8 cellular contexts compared by ENCODE assay signal in the genomic region with DNA sequence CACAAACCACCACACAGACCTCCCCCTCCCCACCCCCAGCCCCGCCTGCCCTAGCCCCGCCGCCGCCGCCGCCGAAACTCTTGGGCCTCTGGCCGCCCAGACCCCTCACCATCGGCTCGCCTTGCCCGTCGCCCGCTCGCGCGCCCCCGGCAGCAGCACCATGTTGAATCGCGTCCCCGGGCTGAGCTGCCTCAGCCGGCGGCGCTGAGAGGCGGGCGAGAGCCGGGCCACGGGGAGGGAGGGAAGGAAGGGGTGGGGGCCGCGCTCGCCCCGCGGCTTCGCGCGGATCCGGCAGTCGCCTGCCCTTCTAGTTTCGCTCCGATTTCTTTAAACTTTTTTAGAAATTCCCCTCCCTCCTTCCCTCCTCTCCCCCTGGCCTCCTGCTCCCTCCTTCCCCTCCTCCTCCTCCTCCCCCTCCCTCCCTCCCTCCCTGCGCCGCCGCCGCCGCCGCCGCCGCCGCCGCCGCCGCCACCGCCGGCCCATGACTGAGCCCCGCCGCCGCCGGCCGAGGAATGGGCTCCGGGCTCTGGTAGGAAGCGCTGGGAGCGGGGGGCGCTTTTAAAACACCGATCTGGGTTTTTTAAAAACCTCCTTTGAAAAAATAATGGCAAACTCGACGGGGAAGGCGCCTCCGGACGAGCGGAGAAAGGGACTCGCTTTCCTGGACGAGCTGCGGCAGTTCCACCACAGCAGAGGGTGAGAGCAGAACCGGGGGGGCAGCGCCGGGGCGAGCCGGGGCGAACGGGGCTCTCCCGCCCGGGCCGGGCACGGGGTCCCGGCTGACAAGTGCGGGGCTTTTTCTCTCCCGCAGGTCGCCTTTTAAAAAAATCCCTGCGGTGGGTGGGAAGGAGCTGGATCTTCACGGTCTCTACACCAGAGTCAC. TPM values are rescaled to one million over a fixed set of nuclear protein-coding genes. Genes with fewer than 3 reads are reported as not detected.
DNase-seq lines count a peak whose midpoint lies in the region; ATAC-seq and TF ChIP-seq lines count a peak whose summit lies in the region.

A gene with protein sequence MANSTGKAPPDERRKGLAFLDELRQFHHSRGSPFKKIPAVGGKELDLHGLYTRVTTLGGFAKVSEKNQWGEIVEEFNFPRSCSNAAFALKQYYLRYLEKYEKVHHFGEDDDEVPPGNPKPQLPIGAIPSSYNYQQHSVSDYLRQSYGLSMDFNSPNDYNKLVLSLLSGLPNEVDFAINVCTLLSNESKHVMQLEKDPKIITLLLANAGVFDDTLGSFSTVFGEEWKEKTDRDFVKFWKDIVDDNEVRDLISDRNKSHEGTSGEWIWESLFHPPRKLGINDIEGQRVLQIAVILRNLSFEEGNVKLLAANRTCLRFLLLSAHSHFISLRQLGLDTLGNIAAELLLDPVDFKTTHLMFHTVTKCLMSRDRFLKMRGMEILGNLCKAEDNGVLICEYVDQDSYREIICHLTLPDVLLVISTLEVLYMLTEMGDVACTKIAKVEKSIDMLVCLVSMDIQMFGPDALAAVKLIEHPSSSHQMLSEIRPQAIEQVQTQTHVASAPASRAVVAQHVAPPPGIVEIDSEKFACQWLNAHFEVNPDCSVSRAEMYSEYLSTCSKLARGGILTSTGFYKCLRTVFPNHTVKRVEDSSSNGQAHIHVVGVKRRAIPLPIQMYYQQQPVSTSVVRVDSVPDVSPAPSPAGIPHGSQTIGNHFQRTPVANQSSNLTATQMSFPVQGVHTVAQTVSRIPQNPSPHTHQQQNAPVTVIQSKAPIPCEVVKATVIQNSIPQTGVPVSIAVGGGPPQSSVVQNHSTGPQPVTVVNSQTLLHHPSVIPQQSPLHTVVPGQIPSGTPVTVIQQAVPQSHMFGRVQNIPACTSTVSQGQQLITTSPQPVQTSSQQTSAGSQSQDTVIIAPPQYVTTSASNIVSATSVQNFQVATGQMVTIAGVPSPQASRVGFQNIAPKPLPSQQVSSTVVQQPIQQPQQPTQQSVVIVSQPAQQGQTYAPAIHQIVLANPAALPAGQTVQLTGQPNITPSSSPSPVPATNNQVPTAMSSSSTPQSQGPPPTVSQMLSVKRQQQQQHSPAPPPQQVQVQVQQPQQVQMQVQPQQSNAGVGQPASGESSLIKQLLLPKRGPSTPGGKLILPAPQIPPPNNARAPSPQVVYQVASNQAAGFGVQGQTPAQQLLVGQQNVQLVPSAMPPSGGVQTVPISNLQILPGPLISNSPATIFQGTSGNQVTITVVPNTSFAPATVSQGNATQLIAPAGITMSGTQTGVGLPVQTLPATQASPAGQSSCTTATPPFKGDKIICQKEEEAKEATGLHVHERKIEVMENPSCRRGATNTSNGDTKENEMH (N-terminal part only) (plus strand): TSS at position 474 of the 883 bp plus-strand sequence. CDS start 131 bp downstream, at position 605.

- ATAC-seq in HG02938 (IDR thresholded peaks at IDR 0.05; ENCODE audit: unreplicated experiment): peak; percentile 5
- peak; percentile 10 for ATAC-seq in left lung

- H3K27ac Mint-ChIP-seq in activated CD4-positive, alpha-beta T cell treated with anti-CD3 and anti-CD28 coated beads, Interleukin-2, amount 10 ng/mL, durations not matched to agents 24 days and 14 days: peak within 1 kb of the TSS; percentile 99

- no peaks in the 10 kb centered on the region for H3K9me3 ChIP-seq in left lung

- intact Hi-C loops in activated CD4-positive, alpha-beta T cell treated with anti-CD3 and anti-CD28 coated beads, Interleukin-2, amount 10 ng/mL, durations not matched to agents 24 days and 14 days (cut with micrococcal nuclease): loop anchor here (1.0 to 10.0 kb wide), 10 partner anchors 15 to 1978 kb away; partner anchors contain the start of genes RPAP3, SLC38A1 and SLC38A2
- intact Hi-C loops in left lung (cut with DNase I): no loop called here

- H3K27ac ChIP-seq in left lung: peak within 1 kb of the TSS; percentile 99

- peak within 1 kb of the TSS; percentile 91 for H3K4me3 Mint-ChIP-seq in activated CD4-positive, alpha-beta T cell treated with anti-CD3 and anti-CD28 coated beads, Interleukin-2, amount 10 ng/mL, durations not matched to agents 24 days and 14 days

- H3K4me3 ChIP-seq in left lung: peak within 1 kb of the TSS; percentile 64 to 92

- no peaks in the 10 kb centered on the region for H3K36me3 ChIP-seq in left lung

- H3K4me1 Mint-ChIP-seq in activated CD4-positive, alpha-beta T cell treated with anti-CD3 and anti-CD28 coated beads, Interleukin-2, amount 10 ng/mL, durations not matched to agents 24 days and 14 days: peaks cover 29% of the 10 kb centered on the region

- H3K27me3 Mint-ChIP-seq in activated CD4-positive, alpha-beta T cell treated with anti-CD3 and anti-CD28 coated beads, Interleukin-2, amount 10 ng/mL, durations not matched to agents 24 days and 14 days: no peaks in the 10 kb centered on the region

- peak; percentile 20 for DNase-seq in NCI-H1694 treated with DMSO at 0.1 percent for 48 hours (lab: John Stamatoyannopoulos, UW)
- no peak for DNase-seq in NCI-H1694 (lab: John Stamatoyannopoulos, UW)
- DNase-seq in NCI-H2196 treated with DMSO at 0.1 percent for 48 hours (lab: John Stamatoyannopoulos, UW; ENCODE audit: unreplicated experiment): peak; percentile 45
- peak; percentile 90 for DNase-seq in activated CD4-positive, alpha-beta T cell treated with anti-CD3 and anti-CD28 coated beads, Interleukin-2, amount 10 ng/mL, durations not matched to agents 24 days and 14 days
- DNase-seq in dedifferentiated amniotic fluid mesenchymal stem cell (ENCODE audit: extremely low spot score): peak; percentile 50
- DNase-seq in left lung: peak; percentile 77 to 90
- DNase-seq in stimulated activated CD4-positive, alpha-beta T cell treated with anti-CD3 and anti-CD28 coated beads, Interleukin-2, amount 100 ng/mL, for 24 hours: peak; percentile 68 to 69

- H3K27me3 ChIP-seq in left lung: no peaks in the 10 kb centered on the region

- peaks cover 25 to 48% of the 10 kb centered on the region in 2 donors for H3K4me1 ChIP-seq in left lung

- H3K9me3 Mint-ChIP-seq in activated CD4-positive, alpha-beta T cell treated with anti-CD3 and anti-CD28 coated beads, Interleukin-2, amount 10 ng/mL, durations not matched to agents 24 days and 14 days: no peaks in the 10 kb centered on the region

- H3K36me3 Mint-ChIP-seq in activated CD4-positive, alpha-beta T cell treated with anti-CD3 and anti-CD28 coated beads, Interleukin-2, amount 10 ng/mL, durations not matched to agents 24 days and 14 days (ENCODE audit: low read depth): peaks cover 22% of the 10 kb centered on the region

- TF ChIP-seq CTCF in left lung (IDR thresholded peaks at IDR 0.05): no peak

RNA-seq across cellular contexts. Expression of the gene that starts here (rescaled TPM):
- 36.4 and 37.8 TPM in 2 replicates for total RNA-seq in activated CD4-positive, alpha-beta T cell treated with anti-CD3 and anti-CD28 coated beads, Interleukin-2, amount 10 ng/mL, durations not matched to agents 24 days and 14 days
- 10 to 100 TPM; 29.2 to 30.8 TPM for total RNA-seq in left lung
